ENCODE assay signal across 11 cellular contexts in genomic region chr1:5551274-5551966, GRCh38.
A peak's percentile ranks its signal among the peaks of the same experiment; 100 is the strongest.
DNase-seq lines count a peak whose midpoint lies in the region; ATAC-seq and TF ChIP-seq lines count a peak whose summit lies in the region.
"Had no signal": no experiment of that assay in that cellular context is flagged by ENCODE, and none has a peak within 500 bp of the region (broad histone marks: within the 10 kb centered on the region; RNA-seq: fewer than 3 reads in every experiment).

No MANE protein-coding gene starts in this region.

- H3K4me1 ChIP-seq in BLaER1 treated with 17β-estradiol and CSF1 and Interleukin-3, amounts not matched to agents 10 nM and 100 nM = peaks cover 0 to 8% (median 3%) of the 10 kb centered on the region in 10 experiments; a peak in 6 of 20 replicates
- no peaks in the 10 kb centered on the region for H3K4me1 ChIP-seq in osteoblast (ENCODE audit: insufficient read depth, low read length)
- H3K4me1 ChIP-seq: HAP-1 had no signal

- H3K27ac ChIP-seq in BLaER1 treated with 17β-estradiol and CSF1 and Interleukin-3, amounts not matched to agents 10 nM and 100 nM = no peak overlapping the region
- no peak overlapping the region for H3K27ac ChIP-seq in osteoblast (ENCODE audit: low read depth, low read length)

- H3K9ac ChIP-seq in BLaER1 treated with 17β-estradiol and CSF1 and Interleukin-3, amounts not matched to agents 10 nM and 100 nM = no peak overlapping the region

- no peak overlapping the region for H3K4me3 ChIP-seq in BLaER1 treated with 17β-estradiol and CSF1 and Interleukin-3, amounts not matched to agents 10 nM and 100 nM
- no peak overlapping the region for H3K4me3 ChIP-seq in osteoblast (ENCODE audit: insufficient read depth, low read length)
- H3K4me3 ChIP-seq: HAP-1 had no signal

- H4K20me1 ChIP-seq in BLaER1 treated with 17β-estradiol and CSF1 and Interleukin-3, amounts not matched to agents 10 nM and 100 nM = no peaks in the 10 kb centered on the region
- H4K20me1 ChIP-seq in osteoblast (ENCODE audit: insufficient read depth, low read length) = no peaks in the 10 kb centered on the region

- peaks cover 11 to 36% (median 19%) of the 10 kb centered on the region in 11 experiments; a peak in 17 of 22 replicates for H3K9me3 ChIP-seq in BLaER1 treated with 17β-estradiol and CSF1 and Interleukin-3, amounts not matched to agents 10 nM and 100 nM (replicated peaks in 1 of 11)
- no peaks in the 10 kb centered on the region for H3K9me3 ChIP-seq in osteoblast (ENCODE audit: low read depth, low read length)
- H3K9me3 ChIP-seq: HAP-1 had no signal

- H3K4me2 ChIP-seq in BLaER1 treated with 17β-estradiol and CSF1 and Interleukin-3, amounts not matched to agents 10 nM and 100 nM = peak overlapping the region in 7 of 11 experiments; percentile 11 to 26 (median 19); a peak in 6 of 22 replicates
- no peak overlapping the region for H3K4me2 ChIP-seq in osteoblast (ENCODE audit: insufficient read depth, low read length)

- TF ChIP-seq CTCF in osteoblast (IDR thresholded peaks at IDR 0.05; ENCODE audit: extremely low read depth, low read depth, low read length) = no peak

- H3K79me2 ChIP-seq in osteoblast (ENCODE audit: insufficient read depth, low read length) = no peaks in the 10 kb centered on the region

- no peak overlapping the region for H2AFZ ChIP-seq in osteoblast (ENCODE audit: low read length)

- DNase-seq in HT-29 (ENCODE audit: low spot score) = peak; percentile 43
- peak; percentile 99 for DNase-seq in NCI-H345 treated with DMSO at 0.1 percent for 48 hours (lab: John Stamatoyannopoulos, UW; ENCODE audit: unreplicated experiment)
- no peak for DNase-seq in osteoblast (ENCODE audit: insufficient read length, low spot score, missing footprints)
- no peak for DNase-seq in MV-4-11 (lab: John Stamatoyannopoulos, UW)
- no peak for DNase-seq in GOT3 (lab: John Stamatoyannopoulos, UW)
- no peak for DNase-seq in cerebellar cortex (ENCODE audit: low spot score)
- DNase-seq: C1 segment of cervical spinal cord; NK-92 treated with Interleukin-12 subunit alpha and Interleukin-12 subunit beta, amount 100 ng/mL, for 24 hours had no signal

- H3K36me3 ChIP-seq in BLaER1 treated with 17β-estradiol and CSF1 and Interleukin-3, amounts not matched to agents 10 nM and 100 nM = no peaks in the 10 kb centered on the region
- no peaks in the 10 kb centered on the region for H3K36me3 ChIP-seq in osteoblast (ENCODE audit: insufficient read depth, low read length)
- H3K36me3 ChIP-seq: HAP-1 had no signal

- H3K27me3 ChIP-seq in BLaER1 treated with 17β-estradiol and CSF1 and Interleukin-3, amounts not matched to agents 10 nM and 100 nM = no peaks in the 10 kb centered on the region
- no peaks in the 10 kb centered on the region for H3K27me3 ChIP-seq in osteoblast (ENCODE audit: insufficient read depth, low read length)

- peak; percentile 31 for ATAC-seq in esophagus mucosa

Comparison
In these comparisons a context has a peak if more than half of its experiments do, and no peak if none do; other contexts are left out.
1. DNase-seq: peak in HT-29 (single experiment) and NCI-H345 treated with DMSO at 0.1 percent for 48 hours (single experiment); none in osteoblast (single experiment), MV-4-11 (single experiment), GOT3 (single experiment) and cerebellar cortex (single experiment).